16 cellular contexts compared by ENCODE assay signal in genomic region chr14:68623828-68624227, GRCh38.
DNase-seq lines count a peak whose midpoint lies in the region; TF ChIP-seq lines count a peak whose summit lies in the region.
"Had no signal": no experiment of that assay in that cellular context is flagged by ENCODE, and none has a peak within 500 bp of the region (broad histone marks: within the 10 kb centered on the region; RNA-seq: fewer than 3 reads in every experiment).

No MANE protein-coding gene starts in this region.

- H3K4me1 ChIP-seq in esophagus muscularis mucosa (peaks cover 39 to 45% (median 42%) of the 10 kb centered on the region in 4 donors), uterus (peaks cover 0 to 9% of the 10 kb centered on the region in 2 donors), spleen (peaks cover 0 to 28% (median 14%) of the 10 kb centered on the region in 6 donors)

- peaks cover 32% of the 10 kb centered on the region for H3K4me1 Mint-ChIP-seq in progenitor cell of endocrine pancreas (ENCODE audit: low read depth)

- TF ChIP-seq POLR2A in esophagus muscularis mucosa (IDR thresholded peaks at IDR 0.05; ENCODE audit: low read depth) (no peak), uterus (IDR thresholded peaks at IDR 0.05) (no peak), spleen (IDR thresholded peaks at IDR 0.05) (no peak)

- H3K36me3 ChIP-seq in esophagus muscularis mucosa (no peaks in the 10 kb centered on the region), uterus (no peaks in the 10 kb centered on the region), spleen (no peaks in the 10 kb centered on the region)

- peak overlapping the region; percentile 41 for H3K27ac Mint-ChIP-seq in progenitor cell of endocrine pancreas

- peaks cover 3% of the 10 kb centered on the region for H3K36me3 Mint-ChIP-seq in progenitor cell of endocrine pancreas (ENCODE audit: insufficient read depth)

- H3K9me3 Mint-ChIP-seq in progenitor cell of endocrine pancreas (ENCODE audit: low read depth), result peaks cover 6% of the 10 kb centered on the region

- TF ChIP-seq EP300 in esophagus muscularis mucosa (IDR thresholded peaks at IDR 0.05), result no peak

- DNase-seq in activated effector memory CD4-positive, alpha-beta T cell treated with anti-CD3 and anti-CD28 coated beads, Interleukin-2, amount 50 U/mL, for 16 hours, result peak; percentile 16
- no peak for DNase-seq in activated effector memory CD4-positive, alpha-beta T cell treated with Interleukin-2 at 50 U/mL for 16 hours
- DNase-seq in esophagus muscularis mucosa (ENCODE audit: extremely low spot score) (peak; percentile 37), progenitor cell of endocrine pancreas (ENCODE audit: low spot score, unreplicated experiment) (no peak), uterus (peak in 1 of 2 donors; percentile 22), NAMALWA (ENCODE audit: low spot score) (no peak), spleen (no peak)
- DNase-seq in activated CD4-positive, alpha-beta T cell treated with anti-CD3 and anti-CD28 coated beads, Interleukin-2, amount 50 U/mL, for 4 hours, result no peak
- DNase-seq: 8988T, COR-L47, GOT3, NCI-H1105 treated with DMSO at 0.1 percent for 48 hours, NCI-H1694, NCI-H2081 treated with DMSO at 0.1 percent for 48 hours, NCI-H510A treated with DMSO at 0.1 percent for 48 hours, NCI-H774 had no signal

- H3K27me3 ChIP-seq in esophagus muscularis mucosa (no peaks in the 10 kb centered on the region), uterus (no peaks in the 10 kb centered on the region), spleen (replicated peaks in 1 of 7) (peaks cover 0 to 8% (median 0%) of the 10 kb centered on the region in 7 donors)

- H3K27ac ChIP-seq in esophagus muscularis mucosa (replicated peaks in 1 of 4), result no peak overlapping the region
- H3K27ac ChIP-seq in uterus, result peak overlapping the region; percentile 71 to 86
- H3K27ac ChIP-seq in spleen, result no peak overlapping the region

- H3K27me3 Mint-ChIP-seq in progenitor cell of endocrine pancreas, result no peaks in the 10 kb centered on the region

- no peaks in the 10 kb centered on the region for H3K9me3 ChIP-seq in esophagus muscularis mucosa
- H3K9me3 ChIP-seq in uterus, result no peaks in the 10 kb centered on the region
- H3K9me3 ChIP-seq in spleen, result peaks cover 0 to 3% (median under 1%) of the 10 kb centered on the region in 8 donors

- TF ChIP-seq CTCF in esophagus muscularis mucosa (IDR thresholded peaks at IDR 0.05), result no peak
- TF ChIP-seq CTCF in progenitor cell of endocrine pancreas (IDR thresholded peaks at IDR 0.05; ENCODE audit: unreplicated experiment), result no peak
- no peak for TF ChIP-seq CTCF in uterus (IDR thresholded peaks at IDR 0.05)
- TF ChIP-seq CTCF in spleen (IDR thresholded peaks at IDR 0.05 in 8 of 11, conservative IDR thresholded peaks at IDR 0.05 in 3 of 11), result no peak

- 82% methylated on average over 3 of the region's 3 CpGs for WGBS in esophagus muscularis mucosa
- 74 to 85% (median 84%) methylated on average over 3 of the region's 3 CpGs for WGBS in spleen, 5 donors

- H3K4me3 ChIP-seq in esophagus muscularis mucosa, result no peak overlapping the region
- H3K4me3 ChIP-seq in uterus, result no peak overlapping the region
- H3K4me3 ChIP-seq in spleen, result no peak overlapping the region

- no peak overlapping the region for H3K4me3 Mint-ChIP-seq in progenitor cell of endocrine pancreas (ENCODE audit: low read depth)

- intact Hi-C loops in esophagus muscularis mucosa (cut with DNase I) (no loop called here), uterus (cut with DNase I; ENCODE audit: low total_unique reads) (no loop called here), spleen (cut with DNase I; ENCODE audit: low total_unique reads) (no loop called here)

Comparison
In these comparisons a context has a peak if more than half of its experiments do, and no peak if none do; other contexts are left out.
1. DNase-seq: peak in activated effector memory CD4-positive, alpha-beta T cell treated with anti-CD3 and anti-CD28 coated beads, Interleukin-2, amount 50 U/mL, for 16 hours (single experiment) and esophagus muscularis mucosa (single experiment); none in activated effector memory CD4-positive, alpha-beta T cell treated with Interleukin-2 at 50 U/mL for 16 hours (single experiment), progenitor cell of endocrine pancreas (single experiment), NAMALWA (single experiment), spleen (single experiment) and activated CD4-positive, alpha-beta T cell treated with anti-CD3 and anti-CD28 coated beads, Interleukin-2, amount 50 U/mL, for 4 hours (0 of 2).
2. H3K27ac ChIP-seq: peak in uterus (2 of 2); none in esophagus muscularis mucosa (0 of 4) and spleen (0 of 8).